26 cellular contexts compared by ENCODE assay signal in the genomic region with DNA sequence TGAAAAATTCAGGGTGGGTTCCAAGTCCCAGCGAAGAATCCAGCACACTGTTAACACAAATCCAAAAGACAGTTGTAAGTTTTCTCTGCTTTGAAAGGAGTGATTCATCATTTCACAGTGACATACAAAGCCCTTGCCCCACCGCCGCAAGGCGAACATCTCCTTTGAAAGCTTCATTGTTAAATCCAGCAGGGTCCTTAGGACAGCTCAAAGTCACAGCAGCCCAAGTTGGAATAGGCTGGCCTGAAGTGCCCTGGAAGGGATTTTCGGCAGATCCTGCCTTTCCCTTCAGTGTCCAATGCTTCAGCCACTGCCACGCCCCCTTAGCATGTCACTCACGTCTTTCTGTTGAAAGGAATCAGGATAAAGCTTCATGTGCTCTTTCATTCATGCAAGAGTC.
DNase-seq lines count a peak whose midpoint lies in the region; TF ChIP-seq lines count a peak whose summit lies in the region.
"Had no signal": no experiment of that assay in that cellular context is flagged by ENCODE, and none has a peak within 500 bp of the region (broad histone marks: within the 10 kb centered on the region; RNA-seq: fewer than 3 reads in every experiment).

No MANE protein-coding gene starts in this region.

- no peak for TF ChIP-seq CTCF in stomach (IDR thresholded peaks at IDR 0.05)

- TF ChIP-seq POLR2A in stomach (IDR thresholded peaks at IDR 0.05): no peak

- H3K27ac ChIP-seq in BLaER1 (0 out of 2 replicates have a peak overlapping the region, but pooled peaks have one; percentile 1), stomach (no peak overlapping the region)
- H3K27ac ChIP-seq: adrenal gland, breast epithelium, colonic mucosa, esophagus squamous epithelium, HL-60, tibial nerve had no signal

- no peaks in the 10 kb centered on the region for H4K20me1 ChIP-seq in BLaER1

- WGBS in stomach, 5 donors: 37 to 48% (median 41%) methylated on average over 7 of the region's 7 CpGs

- no peak overlapping the region for H3K4me3 ChIP-seq in BLaER1
- H3K4me3 ChIP-seq in stomach: no peak overlapping the region
- H3K4me3 ChIP-seq: adrenal gland, breast epithelium, colonic mucosa, esophagus squamous epithelium, HAP-1, tibial nerve had no signal

- intact Hi-C loops in stomach (cut with DNase I; ENCODE audit: low total_unique reads): no loop called here

- H3K4me1 ChIP-seq in BLaER1 (peaks cover 18% of the 10 kb centered on the region), stomach (no peaks in the 10 kb centered on the region)
- H3K4me1 ChIP-seq: adrenal gland, breast epithelium, colonic mucosa, esophagus squamous epithelium, HAP-1, tibial nerve had no signal

- H3K36me3 ChIP-seq in BLaER1 (no peaks in the 10 kb centered on the region), stomach (no peaks in the 10 kb centered on the region)
- H3K36me3 ChIP-seq: adrenal gland, breast epithelium, colonic mucosa, esophagus squamous epithelium, HAP-1, tibial nerve had no signal

- H3K9ac ChIP-seq in BLaER1: no peak overlapping the region

- H3K4me2 ChIP-seq in BLaER1: peak overlapping the region; percentile 35; the same call in 1 of the 2 replicates

- DNase-seq in M059J (ENCODE audit: low read depth) (peak; percentile 43), ecto neural progenitor cell (ENCODE audit: low spot score) (peak; percentile 54), midbrain (lab: John Stamatoyannopoulos, UW) (peak; percentile 43), DMS 273 (lab: John Stamatoyannopoulos, UW; ENCODE audit: unreplicated experiment) (no peak), stomach (no peak), KBM-7 (no peak), NCI-H1930 (lab: John Stamatoyannopoulos, UW) (no peak)
- DNase-seq: activated CD4-positive, alpha-beta T cell treated with anti-CD3 and anti-CD28 coated beads, Interleukin-2, amount 50 U/mL, for 1 hour; activated naive CD4-positive, alpha-beta T cell treated with anti-CD3 and anti-CD28 coated beads for 36 hours; activated T-cell treated with anti-CD3 and anti-CD28 coated beads, Interleukin-2, amount 50 U/mL, for 48 hours; adrenal gland; colonic mucosa; esophagus squamous epithelium; immature natural killer cell; Kasumi-1; mesenchymal stem cell; NCI-H1048; NCI-H1694 treated with DMSO at 0.1 percent for 48 hours; NCI-H2171 treated with DMSO at 0.1 percent for 48 hours; NCI-H524; SHP77 treated with DMSO at 0.1 percent for 48 hours had no signal

- peaks cover 42% of the 10 kb centered on the region for H3K9me3 ChIP-seq in BLaER1
- peaks cover 0 to 47% (median 21%) of the 10 kb centered on the region in 4 donors for H3K9me3 ChIP-seq in stomach
- H3K9me3 ChIP-seq: adrenal gland, colonic mucosa, HAP-1 had no signal

- in situ Hi-C loops in KBM-7 (cut with MboI; ENCODE audit: low pct_unique_long_range_greater_than_20kb, low sequenced_read_pairs): no loop called here

- no peak for TF ChIP-seq EP300 in stomach (IDR thresholded peaks at IDR 0.05)

- no peaks in the 10 kb centered on the region for H3K27me3 ChIP-seq in BLaER1
- H3K27me3 ChIP-seq in stomach: no peaks in the 10 kb centered on the region
- H3K27me3 ChIP-seq: adrenal gland, breast epithelium, colonic mucosa, esophagus squamous epithelium, tibial nerve had no signal

Comparison
In these comparisons a context has a peak if more than half of its experiments do, and no peak if none do; other contexts are left out.
1. DNase-seq: peak in M059J (single experiment), ecto neural progenitor cell (single experiment) and midbrain (single experiment); none in DMS 273 (single experiment), stomach (single experiment), KBM-7 (single experiment) and NCI-H1930 (0 of 2).